29 cellular contexts compared by ENCODE assay signal in genomic region chr3:37742574-37743212, GRCh38.
"Had no signal": no experiment of that assay in that cellular context is flagged by ENCODE, and none has a peak within 500 bp of the region (broad histone marks: within the 10 kb centered on the region; RNA-seq: fewer than 3 reads in every experiment).

No MANE protein-coding gene starts in this region.

- H3K4me3 ChIP-seq: colonic mucosa, dorsolateral prefrontal cortex, heart right ventricle, left lung, lung, mucosa of descending colon, stomach, suprapubic skin, transverse colon had no signal

- H3K4me1 ChIP-seq: colonic mucosa, foreskin keratinocyte, left lung, suprapubic skin had no signal

- H3K27ac ChIP-seq: colonic mucosa, dorsolateral prefrontal cortex, foreskin keratinocyte, left lung, neutrophil, suprapubic skin had no signal

- H3K36me3 ChIP-seq: colonic mucosa, transverse colon had no signal

- H3K4me3 Mint-ChIP-seq: activated B cell treated with CpG ODN at 0.5 μM for 24 hours; activated CD8-positive, alpha-beta T cell treated with anti-CD3 and anti-CD28 coated beads for 36 hours; activated T-cell treated with anti-CD3 and anti-CD28 coated beads, Interleukin-2, amount 50 U/mL, for 4 hours; activated T-helper 17 cell treated with anti-CD3 and anti-CD28 coated beads, Interleukin-2, amount 50 U/mL, for 72 hours; nephron; stimulated activated naive B cell treated with anti-CD40 and anti-IgM and Interleukin-4, amounts not matched to agents 10 μg/mL and 1 μg/mL and 100 μg/mL, for 72 hours; T-cell; T-helper 2 cell treated with Interferon-gamma antibody and Interleukin-4, amounts not matched to agents 5 μg/mL and 100 μg/mL, for 36 hours had no signal

- H3K9me3 ChIP-seq: colonic mucosa, heart right ventricle, left lung, mucosa of descending colon, neutrophil, stomach, suprapubic skin, transverse colon had no signal

- H3K9me3 Mint-ChIP-seq: activated B cell treated with CpG ODN at 0.5 μM for 24 hours; activated CD8-positive, alpha-beta T cell treated with anti-CD3 and anti-CD28 coated beads for 36 hours; activated T-cell treated with anti-CD3 and anti-CD28 coated beads, Interleukin-2, amount 50 U/mL, for 4 hours; activated T-helper 17 cell treated with anti-CD3 and anti-CD28 coated beads, Interleukin-2, amount 50 U/mL, for 72 hours; nephron; stimulated activated naive B cell treated with anti-CD40 and anti-IgM and Interleukin-4, amounts not matched to agents 10 μg/mL and 1 μg/mL and 100 μg/mL, for 72 hours; T-cell; T-helper 2 cell treated with Interferon-gamma antibody and Interleukin-4, amounts not matched to agents 5 μg/mL and 100 μg/mL, for 36 hours had no signal

- H3K27me3 ChIP-seq: colonic mucosa, dorsolateral prefrontal cortex, heart right ventricle, left lung, neutrophil, stomach, suprapubic skin, transverse colon had no signal

- H3K4me1 Mint-ChIP-seq: activated B cell treated with CpG ODN at 0.5 μM for 24 hours; activated T-helper 17 cell treated with anti-CD3 and anti-CD28 coated beads, Interleukin-2, amount 50 U/mL, for 72 hours; stimulated activated naive B cell treated with anti-CD40 and anti-IgM and Interleukin-4, amounts not matched to agents 10 μg/mL and 1 μg/mL and 100 μg/mL, for 72 hours; T-cell had no signal

- H3K36me3 Mint-ChIP-seq: stimulated activated naive B cell treated with anti-CD40 and anti-IgM and Interleukin-4, amounts not matched to agents 10 μg/mL and 1 μg/mL and 100 μg/mL, for 72 hours; T-cell had no signal

- H3K27me3 Mint-ChIP-seq: stimulated activated naive B cell treated with anti-CD40 and anti-IgM and Interleukin-4, amounts not matched to agents 10 μg/mL and 1 μg/mL and 100 μg/mL, for 72 hours had no signal

- H3K27ac Mint-ChIP-seq: activated B cell treated with CpG ODN at 0.5 μM for 24 hours; activated CD8-positive, alpha-beta T cell treated with anti-CD3 and anti-CD28 coated beads for 36 hours; activated T-helper 17 cell treated with anti-CD3 and anti-CD28 coated beads, Interleukin-2, amount 50 U/mL, for 72 hours; stimulated activated naive B cell treated with anti-CD40 and anti-IgM and Interleukin-4, amounts not matched to agents 10 μg/mL and 1 μg/mL and 100 μg/mL, for 72 hours; T-cell; T-helper 2 cell treated with Interferon-gamma antibody and Interleukin-4, amounts not matched to agents 5 μg/mL and 100 μg/mL, for 36 hours had no signal

- DNase-seq: activated B cell treated with CpG ODN at 0.5 μM for 24 hours; activated CD4-positive, alpha-beta T cell treated with anti-CD3 and anti-CD28 coated beads, Interleukin-2, amount 50 U/mL, for 1 hour; activated CD8-positive, alpha-beta T cell treated with anti-CD3 and anti-CD28 coated beads for 36 hours; activated gamma-delta T cell treated with Interleukin-2 at 50 U/mL for 16 hours; activated naive CD4-positive, alpha-beta T cell treated with anti-CD3 and anti-CD28 coated beads, Interleukin-2, amount 50 U/mL, for 16 hours; activated T-cell treated with anti-CD3 and anti-CD28 coated beads, Interleukin-2, amount 50 U/mL, for 4 hours; amniotic stem cell; cerebellar nuclear complex; colonic mucosa; dorsolateral prefrontal cortex; effector memory CD4-positive, alpha-beta T cell; erythroblast; foreskin keratinocyte; heart right ventricle; left lung; mucosa of descending colon; retina; stimulated activated CD4-positive, alpha-beta T cell treated with anti-CD3 and anti-CD28 coated beads, Interleukin-15, amount 100 ng/mL, for 24 hours; stimulated activated CD4-positive, alpha-beta T cell treated with anti-CD3 and anti-CD28 coated beads, Interleukin-2, amount 100 ng/mL, for 24 hours; stimulated activated naive B cell treated with anti-CD40 and anti-IgM and Interleukin-4, amounts not matched to agents 10 μg/mL and 1 μg/mL and 100 μg/mL, for 72 hours; stomach; T-cell; transverse colon had no signal
